In genomic region chr3:11244131-11244677, GRCh38 we compare ENCODE assay signal across 18 cellular contexts. TPM values are rescaled to one million over a fixed set of nuclear protein-coding genes. Genes with fewer than 3 reads are reported as not detected.
DNase-seq lines count a peak whose midpoint lies in the region; ATAC-seq and TF ChIP-seq lines count a peak whose summit lies in the region.
"Had no signal": no experiment of that assay in that cellular context is flagged by ENCODE, and none has a peak within 500 bp of the region (broad histone marks: within the 10 kb centered on the region; RNA-seq: fewer than 3 reads in every experiment).

No MANE protein-coding gene starts in this region.

- H3K4me3 ChIP-seq in adipocyte (ENCODE audit: low read length) (no peak overlapping the region), fibroblast of pulmonary artery (replicated peaks; ENCODE audit: low read depth, low read length) (no peak overlapping the region), WERI-Rb-1 (ENCODE audit: low read depth, low read length) (no peak overlapping the region)
- H3K4me3 ChIP-seq: left ventricle myocardium inferior, psoas muscle had no signal

- H3K27me3 ChIP-seq in adipocyte (replicated peaks; ENCODE audit: control insufficient read depth, insufficient read depth, low read length) = no peaks in the 10 kb centered on the region
- no peaks in the 10 kb centered on the region for H3K27me3 ChIP-seq in WERI-Rb-1 (ENCODE audit: insufficient read depth, low read depth, severe bottlenecking)

- no peaks in the 10 kb centered on the region for H3K9me3 ChIP-seq in adipocyte (ENCODE audit: control insufficient read depth, low read length)
- no peaks in the 10 kb centered on the region for H3K9me3 ChIP-seq in WERI-Rb-1 (ENCODE audit: severe bottlenecking)
- H3K9me3 ChIP-seq: psoas muscle had no signal

- H3K36me3 ChIP-seq in adipocyte (ENCODE audit: control insufficient read depth, insufficient read depth, low read length, severe bottlenecking) (no peaks in the 10 kb centered on the region), WERI-Rb-1 (no peaks in the 10 kb centered on the region)
- H3K36me3 ChIP-seq: left ventricle myocardium inferior had no signal

- H3K9ac ChIP-seq in adipocyte (ENCODE audit: low read length) = no peak overlapping the region

- DNase-seq in HT1080 (ENCODE audit: low read depth) (peak; percentile 38), adipocyte (ENCODE audit: low read depth) (peak; percentile 20), fibroblast of pulmonary artery (ENCODE audit: low read depth) (peak; percentile 40), WERI-Rb-1 (no peak), NCI-H2081 treated with DMSO at 0.1 percent for 48 hours (lab: John Stamatoyannopoulos, UW) (no peak)
- DNase-seq: activated CD4-positive, alpha-beta T cell treated with anti-CD3 and anti-CD28 coated beads for 48 hours; activated naive CD8-positive, alpha-beta T cell treated with anti-CD3 and anti-CD28 coated beads, Interleukin-2, amount 10 ng/mL, durations not matched to agents 7 days and 5 days; activated T-cell treated with anti-CD3 and anti-CD28 coated beads, Interleukin-2, amount 50 U/mL, for 1 hour; CD4-positive, alpha-beta memory T cell; cerebellar nuclear complex; hypothalamus; left ventricle myocardium inferior; MV-4-11; psoas muscle; Right ventricle myocardium superior; T-helper 9 cell had no signal

- no peak overlapping the region for H3K27ac ChIP-seq in WERI-Rb-1
- H3K27ac ChIP-seq: left ventricle myocardium inferior, psoas muscle had no signal

- H3K4me1 ChIP-seq in adipocyte (ENCODE audit: control insufficient read depth, insufficient read depth, low read length) = no peaks in the 10 kb centered on the region
- H3K4me1 ChIP-seq: left ventricle myocardium inferior, psoas muscle had no signal

- ATAC-seq in GM21360 (IDR thresholded peaks at IDR 0.05; ENCODE audit: unreplicated experiment) (no peak), GM19351 (IDR thresholded peaks at IDR 0.05; ENCODE audit: unreplicated experiment) (no peak)
- ATAC-seq: psoas muscle had no signal

- TF ChIP-seq CTCF in fibroblast of pulmonary artery (IDR thresholded peaks at IDR 0.05; ENCODE audit: low read length, missing control alignments) = no peak
- TF ChIP-seq CTCF in WERI-Rb-1 (IDR thresholded peaks at IDR 0.05; ENCODE audit: low read depth, low read length) = no peak

RNA-seq across cellular contexts. Expression of gene ATG7, which starts 28.0 kb away (rescaled TPM):
- total RNA-seq in HT1080 (2014; rRNA removed; shearing (Covaris generic)) = 42.3 and 44.4 TPM in 2 replicates
- polyA plus RNA-seq in HT1080 (2015; cell fraction: cytosol; rRNA removed) = 47.5 and 55.8 TPM in 2 replicates
- 89.8 and 105 TPM in 2 replicates for polyA plus RNA-seq in HT1080 (2015; cell fraction: nucleus; rRNA removed)

Comparison
In these comparisons a context has a peak if more than half of its experiments do, and no peak if none do; other contexts are left out.
1. DNase-seq: peak in HT1080 (single experiment), adipocyte (single experiment) and fibroblast of pulmonary artery (single experiment); none in WERI-Rb-1 (single experiment) and NCI-H2081 treated with DMSO at 0.1 percent for 48 hours (single experiment).